10 cellular contexts compared by ENCODE assay signal in genomic region chr12:56120158-56120846, GRCh38. TPM values are rescaled to one million over a fixed set of nuclear protein-coding genes. Genes with fewer than 3 reads are reported as not detected.
DNase-seq lines count a peak whose midpoint lies in the region; ATAC-seq, FAIRE-seq and TF ChIP-seq lines count a peak whose summit lies in the region.
"Had no signal": no experiment of that assay in that cellular context is flagged by ENCODE, and none has a peak within 500 bp of the region (broad histone marks: within the 10 kb centered on the region; RNA-seq: fewer than 3 reads in every experiment).

No MANE protein-coding gene starts in this region.

- H3K4me3 ChIP-seq in HUES6 (ENCODE audit: low read depth, low read length) (no peak overlapping the region), HepG2 (replicated peaks in 1 of 3; ENCODE audit: insufficient read depth in 1 of 3, low read depth in 2 of 3, low read length in 3 of 3) (no peak overlapping the region), BE2C (ENCODE audit: low read depth, low read length) (no peak overlapping the region)
- H3K4me3 ChIP-seq: lung had no signal

- no peak for TF ChIP-seq RAD21 in HepG2 (CRISPR knock-in tag; IDR thresholded peaks at IDR 0.05)

- peaks cover 12% of the 10 kb centered on the region for H3K4me1 ChIP-seq in HUES6 (ENCODE audit: control insufficient read depth, insufficient read depth, low read length)
- H3K4me1 ChIP-seq in HepG2 (ENCODE audit: insufficient read depth, low read length): peaks cover 71% of the 10 kb centered on the region
- peaks cover 6% of the 10 kb centered on the region for H3K4me1 ChIP-seq in BE2C

- H3K36me3 ChIP-seq in HUES6 (ENCODE audit: control insufficient read depth, insufficient read depth, low read length): peaks cover 26% of the 10 kb centered on the region
- 0 out of 5 replicates have a peak, but pooled peaks cover 0 to 4% of the 10 kb centered on the region in 2 experiments for H3K36me3 ChIP-seq in HepG2 (replicated peaks in 1 of 2; ENCODE audit: control insufficient read depth in 1 of 2, insufficient read depth in 2 of 2, low read length in 2 of 2)
- H3K36me3 ChIP-seq in BE2C: peaks cover 8% of the 10 kb centered on the region

- TF ChIP-seq CTCF in HepG2 (CRISPR knock-in tag; IDR thresholded peaks at IDR 0.05) (no peak), BE2C (IDR thresholded peaks at IDR 0.05; ENCODE audit: low read depth, low read length) (no peak)

- H3K27ac Mint-ChIP-seq in activated naive CD8-positive, alpha-beta T cell treated with anti-CD3 and anti-CD28 coated beads, Interleukin-2, amount 10 ng/mL, durations not matched to agents 7 days and 5 days: peak overlapping the region; percentile 3
- no peak overlapping the region for H3K27ac Mint-ChIP-seq in activated CD8-positive, alpha-beta memory T cell treated with anti-CD3 and anti-CD28 coated beads, Interleukin-2, amount 10 ng/mL, durations not matched to agents 7 days and 5 days

- no peak for FAIRE-seq in HepG2 (lab: Jason Lieb, UNC)

- no peak overlapping the region for H3K4me3 Mint-ChIP-seq in activated naive CD8-positive, alpha-beta T cell treated with anti-CD3 and anti-CD28 coated beads, Interleukin-2, amount 10 ng/mL, durations not matched to agents 7 days and 5 days
- H3K4me3 Mint-ChIP-seq in activated CD8-positive, alpha-beta memory T cell treated with anti-CD3 and anti-CD28 coated beads, Interleukin-2, amount 10 ng/mL, durations not matched to agents 7 days and 5 days: no peak overlapping the region

- POLR2A ChIA-PET in activated naive CD8-positive, alpha-beta T cell treated with anti-CD3 and anti-CD28 coated beads, Interleukin-2, amount 10 ng/mL, durations not matched to agents 7 days and 5 days (lab: Charles Lee): interaction anchor here (1.1 to 4.5 kb wide), 5 partner anchors 9 to 69 kb away, joined by 3 to 66 read pairs (median 7); partner anchors contain the start of genes ESYT1 and SMARCC2
- POLR2A ChIA-PET in HepG2 (lab: Yijun Ruan, JAX): interaction anchor here (0.6 to 6.2 kb wide), 12 partner anchors 8 to 240 kb away, joined by 3 to 128 read pairs (median 6); partner anchors contain the start of genes ERBB3, ESYT1, MYL6 and PA2G4

- no peaks in the 10 kb centered on the region for H3K9me3 Mint-ChIP-seq in activated naive CD8-positive, alpha-beta T cell treated with anti-CD3 and anti-CD28 coated beads, Interleukin-2, amount 10 ng/mL, durations not matched to agents 7 days and 5 days
- H3K9me3 Mint-ChIP-seq in activated CD8-positive, alpha-beta memory T cell treated with anti-CD3 and anti-CD28 coated beads, Interleukin-2, amount 10 ng/mL, durations not matched to agents 7 days and 5 days (ENCODE audit: low read depth): no peaks in the 10 kb centered on the region
- H3K9me3 Mint-ChIP-seq: dendritic cell treated with granulocyte-macrophage colony-stimulating factor and Interleukin-4, amounts not matched to agents 40 ng/mL and 50 ng/mL, for 4 days had no signal

- H3K36me3 Mint-ChIP-seq in activated naive CD8-positive, alpha-beta T cell treated with anti-CD3 and anti-CD28 coated beads, Interleukin-2, amount 10 ng/mL, durations not matched to agents 7 days and 5 days: peaks cover 12% of the 10 kb centered on the region
- peaks cover 15% of the 10 kb centered on the region for H3K36me3 Mint-ChIP-seq in activated CD8-positive, alpha-beta memory T cell treated with anti-CD3 and anti-CD28 coated beads, Interleukin-2, amount 10 ng/mL, durations not matched to agents 7 days and 5 days

- H3K9me3 ChIP-seq in HUES6 (ENCODE audit: control insufficient read depth, insufficient read depth, low read depth, low read length): no peaks in the 10 kb centered on the region
- H3K9me3 ChIP-seq in HepG2 (ENCODE audit: low read length): no peaks in the 10 kb centered on the region
- H3K9me3 ChIP-seq in BE2C: no peaks in the 10 kb centered on the region

- H3K9ac ChIP-seq in HUES6 (ENCODE audit: low read length) (peak overlapping the region; percentile 3), HepG2 (ENCODE audit: insufficient read depth, low read depth, low read length) (no peak overlapping the region)

- H2AFZ ChIP-seq in HepG2 (ENCODE audit: low read length): no peak overlapping the region

- no peak for TF ChIP-seq EP300 in HepG2 (IDR thresholded peaks at IDR 0.05; ENCODE audit: low read depth in 2 of 2, low read length in 2 of 2)
- TF ChIP-seq EP300 in HepG2 (CRISPR knock-in tag; IDR thresholded peaks at IDR 0.05; ENCODE audit: borderline replicate concordance): no peak

- WGBS in HepG2 (ENCODE audit: low lambda C conversion rate): 95% methylated on average over 17 of the region's 17 CpGs

- H3K4me2 ChIP-seq in HepG2 (ENCODE audit: low read depth, low read length): no peak overlapping the region

- no peaks in the 10 kb centered on the region for H3K27me3 ChIP-seq in HUES6 (ENCODE audit: control insufficient read depth, insufficient read depth, low read length)
- H3K27me3 ChIP-seq in HepG2 (ENCODE audit: control insufficient read depth in 1 of 2, insufficient read depth in 2 of 2, low read length in 2 of 2): no peaks in the 10 kb centered on the region; a peak in 1 of 5 replicates
- no peaks in the 10 kb centered on the region for H3K27me3 ChIP-seq in BE2C

- peaks cover 31% of the 10 kb centered on the region for H3K4me1 Mint-ChIP-seq in activated naive CD8-positive, alpha-beta T cell treated with anti-CD3 and anti-CD28 coated beads, Interleukin-2, amount 10 ng/mL, durations not matched to agents 7 days and 5 days
- H3K4me1 Mint-ChIP-seq in activated CD8-positive, alpha-beta memory T cell treated with anti-CD3 and anti-CD28 coated beads, Interleukin-2, amount 10 ng/mL, durations not matched to agents 7 days and 5 days: peaks cover 41% of the 10 kb centered on the region

- peaks cover 15% of the 10 kb centered on the region for H3K79me2 ChIP-seq in HepG2 (ENCODE audit: insufficient read depth, low read length)

- CTCF ChIA-PET in HepG2 (lab: Yijun Ruan, JAX; ENCODE audit: low intra/inter-chr PET ratio, low total read pairs): interaction anchor here (1.7 to 3.2 kb wide), 2 partner anchors 69 to 104 kb away, joined by 12 to 49 read pairs; partner anchors contain the start of genes NABP2 and SMARCC2
- CTCF ChIA-PET in activated CD8-positive, alpha-beta memory T cell treated with anti-CD3 and anti-CD28 coated beads, Interleukin-2, amount 10 ng/mL, durations not matched to agents 7 days and 5 days (lab: Charles Lee): interaction anchor here (0.6 to 5.5 kb wide), 14 partner anchors 7 to 384 kb away, joined by 3 to 154 read pairs (median 5); partner anchors contain the start of genes COQ10A, ESYT1, MYL6 and PA2G4

- no peak for DNase-seq in activated naive CD8-positive, alpha-beta T cell treated with anti-CD3 and anti-CD28 coated beads, Interleukin-2, amount 10 ng/mL, durations not matched to agents 7 days and 5 days
- DNase-seq in HepG2 (ENCODE audit: low spot score) (no peak), substantia nigra (lab: John Stamatoyannopoulos, UW) (no peak), BE2C (no peak)
- DNase-seq in stimulated activated CD4-positive, alpha-beta T cell treated with anti-CD3 and anti-CD28 coated beads, Interleukin-12 subunit alpha, Interleukin-12 subunit beta, amount 100 ng/mL, for 4 hours: no peak
- DNase-seq in activated CD8-positive, alpha-beta memory T cell treated with anti-CD3 and anti-CD28 coated beads, Interleukin-2, amount 10 ng/mL, durations not matched to agents 7 days and 5 days: no peak
- DNase-seq: NCI-H1436 treated with DMSO at 0.1 percent for 48 hours had no signal

- intact Hi-C loops in HepG2 (cut with micrococcal nuclease; ENCODE audit: unreplicated experiment): no loop called here

- in situ Hi-C loops in HepG2 (cut with HindIII; ENCODE audit: extremely low pct_ligation_motif_present, low pct_unique_long_range_greater_than_20kb): loop anchor here (5.0 kb wide), 1 partner anchor 37 kb away; the partner anchor contains the start of gene MYL6

- H3K27me3 Mint-ChIP-seq in activated naive CD8-positive, alpha-beta T cell treated with anti-CD3 and anti-CD28 coated beads, Interleukin-2, amount 10 ng/mL, durations not matched to agents 7 days and 5 days: no peaks in the 10 kb centered on the region
- H3K27me3 Mint-ChIP-seq in activated CD8-positive, alpha-beta memory T cell treated with anti-CD3 and anti-CD28 coated beads, Interleukin-2, amount 10 ng/mL, durations not matched to agents 7 days and 5 days: no peaks in the 10 kb centered on the region
- H3K27me3 Mint-ChIP-seq: dendritic cell treated with granulocyte-macrophage colony-stimulating factor and Interleukin-4, amounts not matched to agents 40 ng/mL and 50 ng/mL, for 4 days had no signal

- BruUV-seq in HepG2 (replicated peaks; lab: Mats Ljungman, UMichigan): no TSS peak

- no peak for TF ChIP-seq POLR2A in HepG2 (IDR thresholded peaks at IDR 0.05; ENCODE audit: insufficient read depth in 1 of 2, low read depth in 2 of 2, low read length in 2 of 2)

- no peak overlapping the region for H3K27ac ChIP-seq in HUES6 (ENCODE audit: low read depth, low read length)
- H3K27ac ChIP-seq in HepG2 (ENCODE audit: extremely low read length, insufficient read depth, low read length): peak overlapping the region; percentile 28
- peak overlapping the region; percentile 45 for H3K27ac ChIP-seq in substantia nigra (ENCODE audit: low read depth, low read length, poor library complexity, severe bottlenecking)

- no peak for ATAC-seq in activated naive CD8-positive, alpha-beta T cell treated with anti-CD3 and anti-CD28 coated beads, Interleukin-2, amount 10 ng/mL, durations not matched to agents 7 days and 5 days (ENCODE audit: low read depth)
- ATAC-seq in HepG2: no peak
- ATAC-seq in activated CD8-positive, alpha-beta memory T cell treated with anti-CD3 and anti-CD28 coated beads, Interleukin-2, amount 10 ng/mL, durations not matched to agents 7 days and 5 days: no peak

- no peaks in the 10 kb centered on the region for H4K20me1 ChIP-seq in HepG2 (ENCODE audit: insufficient read depth, low read length)

RNA-seq across cellular contexts. Expression of gene ZC3H10, which starts 2.2 kb away (rescaled TPM):
- total RNA-seq in activated naive CD8-positive, alpha-beta T cell treated with anti-CD3 and anti-CD28 coated beads, Interleukin-2, amount 10 ng/mL, durations not matched to agents 7 days and 5 days: 10 to 100 TPM; 10.6 to 12.0 TPM
- 1.9 and 2.3 TPM in 2 replicates for total RNA-seq in HepG2 (2016; rRNA removed; fragmentation: Illumina TruSeq; extraction: Trizol)
- 3.2 and 3.7 TPM in 2 replicates for total RNA-seq in HepG2 (2016; cell fraction: cytosol; rRNA removed; fragmentation: Illumina TruSeq; extraction: Trizol; ENCODE audit: low read depth)
- total RNA-seq in HepG2 (2016; cell fraction: insoluble cytoplasmic fraction; rRNA removed; fragmentation: Illumina TruSeq; extraction: Trizol): 1.6 and 2.5 TPM in 2 replicates
- total RNA-seq in HepG2 (2016; cell fraction: membrane; rRNA removed; fragmentation: Illumina TruSeq; extraction: Trizol): 2.0 and 3.1 TPM in 2 replicates
- total RNA-seq in HepG2 (2016; cell fraction: nucleus; rRNA removed; fragmentation: Illumina TruSeq; extraction: Trizol): 2.9 and 4.3 TPM in 2 replicates
- 0.70 and 0.98 TPM in 2 replicates for polyA plus RNA-seq in HepG2 (2011; rRNA removed)
- polyA plus RNA-seq in HepG2 (2011; cell fraction: cytosol; rRNA removed): 0.58 and 0.59 TPM in 2 replicates
- polyA plus RNA-seq in HepG2 (2011; cell fraction: nucleus; rRNA removed): 2.0 and 2.3 TPM in 2 replicates
- 0.99 and 1.0 TPM in 2 replicates for polyA plus RNA-seq in HepG2 (2012)
- 0.17 and 0.23 TPM in 2 replicates for polyA plus RNA-seq in HepG2 (2016; cell fraction: cytosol; fragmentation: Illumina TruSeq; extraction: Trizol; ENCODE audit: low read depth)
- 1.2 and 1.5 TPM in 2 replicates for polyA plus RNA-seq in HepG2 (2016; cell fraction: insoluble cytoplasmic fraction; fragmentation: Illumina TruSeq; extraction: Trizol; ENCODE audit: low read depth)
- polyA plus RNA-seq in HepG2 (2016; cell fraction: membrane; fragmentation: Illumina TruSeq; extraction: Trizol; ENCODE audit: low read depth): 0.38 and 0.55 TPM in 2 replicates
- 2.3 and 2.8 TPM in 2 replicates for polyA plus RNA-seq in HepG2 (2016; cell fraction: nucleus; fragmentation: Illumina TruSeq; extraction: Trizol; ENCODE audit: insufficient read depth, low read depth)
- polyA minus RNA-seq in HepG2 (2011; rRNA and poly(A)+ RNA removed; ENCODE audit: low replicate concordance): 5.6 and 16.3 TPM in 2 replicates
- 1.8 and 2.6 TPM in 2 replicates for polyA minus RNA-seq in HepG2 (2011; cell fraction: cytosol; rRNA and poly(A)+ RNA removed)
- 8.6 and 8.8 TPM in 2 replicates for polyA minus RNA-seq in HepG2 (2011; cell fraction: nucleus; rRNA and poly(A)+ RNA removed)
- polyA plus RNA-seq in BE2C (2012; ENCODE audit: insufficient read depth, insufficient read length, low read depth): 18.3 TPM
- total RNA-seq in activated CD8-positive, alpha-beta memory T cell treated with anti-CD3 and anti-CD28 coated beads, Interleukin-2, amount 10 ng/mL, durations not matched to agents 7 days and 5 days: 10 to 100 TPM; 10.3 to 11.7 TPM

RNA-seq across cellular contexts. Expression of gene RPL41, which starts 3.9 kb away (rescaled TPM):
- 1,000 to 10,000 TPM; 4,462 to 4,551 TPM for total RNA-seq in activated naive CD8-positive, alpha-beta T cell treated with anti-CD3 and anti-CD28 coated beads, Interleukin-2, amount 10 ng/mL, durations not matched to agents 7 days and 5 days
- total RNA-seq in HepG2 (2016; rRNA removed; fragmentation: Illumina TruSeq; extraction: Trizol): 4,012 and 4,443 TPM in 2 replicates
- total RNA-seq in HepG2 (2016; cell fraction: cytosol; rRNA removed; fragmentation: Illumina TruSeq; extraction: Trizol; ENCODE audit: low read depth): 4,595 and 4,984 TPM in 2 replicates
- 3,905 and 4,309 TPM in 2 replicates for total RNA-seq in HepG2 (2016; cell fraction: insoluble cytoplasmic fraction; rRNA removed; fragmentation: Illumina TruSeq; extraction: Trizol)
- total RNA-seq in HepG2 (2016; cell fraction: membrane; rRNA removed; fragmentation: Illumina TruSeq; extraction: Trizol): 8,921 and 9,031 TPM in 2 replicates
- total RNA-seq in HepG2 (2016; cell fraction: nucleus; rRNA removed; fragmentation: Illumina TruSeq; extraction: Trizol): 1,404 and 1,661 TPM in 2 replicates
- 6,595 and 7,670 TPM in 2 replicates for polyA plus RNA-seq in HepG2 (2011; rRNA removed)
- 10,426 and 10,610 TPM in 2 replicates for polyA plus RNA-seq in HepG2 (2011; cell fraction: cytosol; rRNA removed)
- 2,744 and 3,913 TPM in 2 replicates for polyA plus RNA-seq in HepG2 (2011; cell fraction: nucleus; rRNA removed)
- 6,590 and 7,439 TPM in 2 replicates for polyA plus RNA-seq in HepG2 (2012)
- 4,736 and 5,581 TPM in 2 replicates for polyA plus RNA-seq in HepG2 (2016; cell fraction: cytosol; fragmentation: Illumina TruSeq; extraction: Trizol; ENCODE audit: low read depth)
- 3,730 and 4,210 TPM in 2 replicates for polyA plus RNA-seq in HepG2 (2016; cell fraction: insoluble cytoplasmic fraction; fragmentation: Illumina TruSeq; extraction: Trizol; ENCODE audit: low read depth)
- polyA plus RNA-seq in HepG2 (2016; cell fraction: membrane; fragmentation: Illumina TruSeq; extraction: Trizol; ENCODE audit: low read depth): 7,715 and 8,246 TPM in 2 replicates
- polyA plus RNA-seq in HepG2 (2016; cell fraction: nucleus; fragmentation: Illumina TruSeq; extraction: Trizol; ENCODE audit: insufficient read depth, low read depth): 2,380 and 2,524 TPM in 2 replicates
- 1,172 and 2,100 TPM in 2 replicates for polyA minus RNA-seq in HepG2 (2011; rRNA and poly(A)+ RNA removed; ENCODE audit: low replicate concordance)
- polyA minus RNA-seq in HepG2 (2011; cell fraction: cytosol; rRNA and poly(A)+ RNA removed): 821 and 951 TPM in 2 replicates
- 395 and 501 TPM in 2 replicates for polyA minus RNA-seq in HepG2 (2011; cell fraction: nucleus; rRNA and poly(A)+ RNA removed)
- 16,588 TPM for polyA plus RNA-seq in BE2C (2012; ENCODE audit: insufficient read depth, insufficient read length, low read depth)
- total RNA-seq in activated CD8-positive, alpha-beta memory T cell treated with anti-CD3 and anti-CD28 coated beads, Interleukin-2, amount 10 ng/mL, durations not matched to agents 7 days and 5 days: 1,000 to 10,000 TPM; 3,748 to 4,271 TPM

RNA-seq across cellular contexts. Expression of gene ESYT1, which starts 7.8 kb away (rescaled TPM):
- 100 to 1,000 TPM; 251 TPM for total RNA-seq in activated naive CD8-positive, alpha-beta T cell treated with anti-CD3 and anti-CD28 coated beads, Interleukin-2, amount 10 ng/mL, durations not matched to agents 7 days and 5 days
- 30.1 and 66.9 TPM in 2 replicates for total RNA-seq in HepG2 (2016; rRNA removed; fragmentation: Illumina TruSeq; extraction: Trizol)
- total RNA-seq in HepG2 (2016; cell fraction: cytosol; rRNA removed; fragmentation: Illumina TruSeq; extraction: Trizol; ENCODE audit: low read depth): 6.1 and 7.8 TPM in 2 replicates
- 27.6 and 70.9 TPM in 2 replicates for total RNA-seq in HepG2 (2016; cell fraction: insoluble cytoplasmic fraction; rRNA removed; fragmentation: Illumina TruSeq; extraction: Trizol)
- 12.4 and 14.5 TPM in 2 replicates for total RNA-seq in HepG2 (2016; cell fraction: membrane; rRNA removed; fragmentation: Illumina TruSeq; extraction: Trizol)
- total RNA-seq in HepG2 (2016; cell fraction: nucleus; rRNA removed; fragmentation: Illumina TruSeq; extraction: Trizol): 74.2 and 79.4 TPM in 2 replicates
- 71.0 and 80.1 TPM in 2 replicates for polyA plus RNA-seq in HepG2 (2011; rRNA removed)
- 65.6 and 71.7 TPM in 2 replicates for polyA plus RNA-seq in HepG2 (2011; cell fraction: cytosol; rRNA removed)
- 144 and 146 TPM in 2 replicates for polyA plus RNA-seq in HepG2 (2011; cell fraction: nucleus; rRNA removed)
- 27.6 and 29.6 TPM in 2 replicates for polyA plus RNA-seq in HepG2 (2012)
- 4.5 and 6.5 TPM in 2 replicates for polyA plus RNA-seq in HepG2 (2016; cell fraction: cytosol; fragmentation: Illumina TruSeq; extraction: Trizol; ENCODE audit: low read depth)
- polyA plus RNA-seq in HepG2 (2016; cell fraction: insoluble cytoplasmic fraction; fragmentation: Illumina TruSeq; extraction: Trizol; ENCODE audit: low read depth): 22.5 and 29.6 TPM in 2 replicates
- 9.2 and 9.6 TPM in 2 replicates for polyA plus RNA-seq in HepG2 (2016; cell fraction: membrane; fragmentation: Illumina TruSeq; extraction: Trizol; ENCODE audit: low read depth)
- 105 and 109 TPM in 2 replicates for polyA plus RNA-seq in HepG2 (2016; cell fraction: nucleus; fragmentation: Illumina TruSeq; extraction: Trizol; ENCODE audit: insufficient read depth, low read depth)
- 191 and 267 TPM in 2 replicates for polyA minus RNA-seq in HepG2 (2011; rRNA and poly(A)+ RNA removed; ENCODE audit: low replicate concordance)
- polyA minus RNA-seq in HepG2 (2011; cell fraction: cytosol; rRNA and poly(A)+ RNA removed): 75.6 and 84.1 TPM in 2 replicates
- 47.8 and 73.0 TPM in 2 replicates for polyA minus RNA-seq in HepG2 (2011; cell fraction: nucleus; rRNA and poly(A)+ RNA removed)
- 22.8 TPM for polyA plus RNA-seq in BE2C (2012; ENCODE audit: insufficient read depth, insufficient read length, low read depth)
- 100 to 1,000 TPM; 225 to 241 TPM for total RNA-seq in activated CD8-positive, alpha-beta memory T cell treated with anti-CD3 and anti-CD28 coated beads, Interleukin-2, amount 10 ng/mL, durations not matched to agents 7 days and 5 days

RNA-seq across cellular contexts. Expression of gene PA2G4, which starts 15.9 kb away (rescaled TPM):
- 100 to 1,000 TPM; 226 to 227 TPM for total RNA-seq in activated naive CD8-positive, alpha-beta T cell treated with anti-CD3 and anti-CD28 coated beads, Interleukin-2, amount 10 ng/mL, durations not matched to agents 7 days and 5 days
- total RNA-seq in HepG2 (2016; rRNA removed; fragmentation: Illumina TruSeq; extraction: Trizol): 240 and 281 TPM in 2 replicates
- 34.6 and 38.4 TPM in 2 replicates for total RNA-seq in HepG2 (2016; cell fraction: cytosol; rRNA removed; fragmentation: Illumina TruSeq; extraction: Trizol; ENCODE audit: low read depth)
- total RNA-seq in HepG2 (2016; cell fraction: insoluble cytoplasmic fraction; rRNA removed; fragmentation: Illumina TruSeq; extraction: Trizol): 238 and 272 TPM in 2 replicates
- total RNA-seq in HepG2 (2016; cell fraction: membrane; rRNA removed; fragmentation: Illumina TruSeq; extraction: Trizol): 70.8 and 76.3 TPM in 2 replicates
- 107 and 120 TPM in 2 replicates for total RNA-seq in HepG2 (2016; cell fraction: nucleus; rRNA removed; fragmentation: Illumina TruSeq; extraction: Trizol)
- 115 and 147 TPM in 2 replicates for polyA plus RNA-seq in HepG2 (2011; rRNA removed)
- 101 and 136 TPM in 2 replicates for polyA plus RNA-seq in HepG2 (2011; cell fraction: cytosol; rRNA removed)
- polyA plus RNA-seq in HepG2 (2011; cell fraction: nucleus; rRNA removed): 71.8 and 88.2 TPM in 2 replicates
- 112 and 121 TPM in 2 replicates for polyA plus RNA-seq in HepG2 (2012)
- polyA plus RNA-seq in HepG2 (2016; cell fraction: cytosol; fragmentation: Illumina TruSeq; extraction: Trizol; ENCODE audit: low read depth): 42.2 and 43.3 TPM in 2 replicates
- 357 and 380 TPM in 2 replicates for polyA plus RNA-seq in HepG2 (2016; cell fraction: insoluble cytoplasmic fraction; fragmentation: Illumina TruSeq; extraction: Trizol; ENCODE audit: low read depth)
- 55.0 and 58.3 TPM in 2 replicates for polyA plus RNA-seq in HepG2 (2016; cell fraction: membrane; fragmentation: Illumina TruSeq; extraction: Trizol; ENCODE audit: low read depth)
- 190 and 200 TPM in 2 replicates for polyA plus RNA-seq in HepG2 (2016; cell fraction: nucleus; fragmentation: Illumina TruSeq; extraction: Trizol; ENCODE audit: insufficient read depth, low read depth)
- 51.1 and 143 TPM in 2 replicates for polyA minus RNA-seq in HepG2 (2011; rRNA and poly(A)+ RNA removed; ENCODE audit: low replicate concordance)
- polyA minus RNA-seq in HepG2 (2011; cell fraction: cytosol; rRNA and poly(A)+ RNA removed): 71.0 and 74.1 TPM in 2 replicates
- polyA minus RNA-seq in HepG2 (2011; cell fraction: nucleus; rRNA and poly(A)+ RNA removed): 70.0 and 97.2 TPM in 2 replicates
- polyA plus RNA-seq in BE2C (2012; ENCODE audit: insufficient read depth, insufficient read length, low read depth): 273 TPM
- total RNA-seq in activated CD8-positive, alpha-beta memory T cell treated with anti-CD3 and anti-CD28 coated beads, Interleukin-2, amount 10 ng/mL, durations not matched to agents 7 days and 5 days: 100 to 1,000 TPM; 293 to 364 TPM

RNA-seq across cellular contexts. Expression of gene MYL6B, which starts 32.1 kb away (rescaled TPM):
- total RNA-seq in activated naive CD8-positive, alpha-beta T cell treated with anti-CD3 and anti-CD28 coated beads, Interleukin-2, amount 10 ng/mL, durations not matched to agents 7 days and 5 days: 10 to 100 TPM; 46.6 to 47.8 TPM
- 75.7 and 76.5 TPM in 2 replicates for total RNA-seq in HepG2 (2016; rRNA removed; fragmentation: Illumina TruSeq; extraction: Trizol)
- total RNA-seq in HepG2 (2016; cell fraction: cytosol; rRNA removed; fragmentation: Illumina TruSeq; extraction: Trizol; ENCODE audit: low read depth): 325 and 392 TPM in 2 replicates
- total RNA-seq in HepG2 (2016; cell fraction: insoluble cytoplasmic fraction; rRNA removed; fragmentation: Illumina TruSeq; extraction: Trizol): 64.5 and 75.8 TPM in 2 replicates
- 194 and 230 TPM in 2 replicates for total RNA-seq in HepG2 (2016; cell fraction: membrane; rRNA removed; fragmentation: Illumina TruSeq; extraction: Trizol)
- 25.1 and 31.8 TPM in 2 replicates for total RNA-seq in HepG2 (2016; cell fraction: nucleus; rRNA removed; fragmentation: Illumina TruSeq; extraction: Trizol)
- 81.4 and 88.7 TPM in 2 replicates for polyA plus RNA-seq in HepG2 (2011; rRNA removed)
- 101 and 116 TPM in 2 replicates for polyA plus RNA-seq in HepG2 (2011; cell fraction: cytosol; rRNA removed)
- 53.0 and 71.7 TPM in 2 replicates for polyA plus RNA-seq in HepG2 (2011; cell fraction: nucleus; rRNA removed)
- polyA plus RNA-seq in HepG2 (2012): 71.1 and 77.9 TPM in 2 replicates
- polyA plus RNA-seq in HepG2 (2016; cell fraction: cytosol; fragmentation: Illumina TruSeq; extraction: Trizol; ENCODE audit: low read depth): 374 and 492 TPM in 2 replicates
- 78.1 and 85.3 TPM in 2 replicates for polyA plus RNA-seq in HepG2 (2016; cell fraction: insoluble cytoplasmic fraction; fragmentation: Illumina TruSeq; extraction: Trizol; ENCODE audit: low read depth)
- 220 and 254 TPM in 2 replicates for polyA plus RNA-seq in HepG2 (2016; cell fraction: membrane; fragmentation: Illumina TruSeq; extraction: Trizol; ENCODE audit: low read depth)
- polyA plus RNA-seq in HepG2 (2016; cell fraction: nucleus; fragmentation: Illumina TruSeq; extraction: Trizol; ENCODE audit: insufficient read depth, low read depth): 77.1 and 86.6 TPM in 2 replicates
- 23.8 and 38.6 TPM in 2 replicates for polyA minus RNA-seq in HepG2 (2011; rRNA and poly(A)+ RNA removed; ENCODE audit: low replicate concordance)
- polyA minus RNA-seq in HepG2 (2011; cell fraction: cytosol; rRNA and poly(A)+ RNA removed): 16.8 and 20.3 TPM in 2 replicates
- 14.3 and 20.6 TPM in 2 replicates for polyA minus RNA-seq in HepG2 (2011; cell fraction: nucleus; rRNA and poly(A)+ RNA removed)
- 334 TPM for polyA plus RNA-seq in BE2C (2012; ENCODE audit: insufficient read depth, insufficient read length, low read depth)
- 10 to 100 TPM; 67.6 to 85.2 TPM for total RNA-seq in activated CD8-positive, alpha-beta memory T cell treated with anti-CD3 and anti-CD28 coated beads, Interleukin-2, amount 10 ng/mL, durations not matched to agents 7 days and 5 days
